Comparison of ENCODE assay signal across 8 cellular contexts in the genomic region with DNA sequence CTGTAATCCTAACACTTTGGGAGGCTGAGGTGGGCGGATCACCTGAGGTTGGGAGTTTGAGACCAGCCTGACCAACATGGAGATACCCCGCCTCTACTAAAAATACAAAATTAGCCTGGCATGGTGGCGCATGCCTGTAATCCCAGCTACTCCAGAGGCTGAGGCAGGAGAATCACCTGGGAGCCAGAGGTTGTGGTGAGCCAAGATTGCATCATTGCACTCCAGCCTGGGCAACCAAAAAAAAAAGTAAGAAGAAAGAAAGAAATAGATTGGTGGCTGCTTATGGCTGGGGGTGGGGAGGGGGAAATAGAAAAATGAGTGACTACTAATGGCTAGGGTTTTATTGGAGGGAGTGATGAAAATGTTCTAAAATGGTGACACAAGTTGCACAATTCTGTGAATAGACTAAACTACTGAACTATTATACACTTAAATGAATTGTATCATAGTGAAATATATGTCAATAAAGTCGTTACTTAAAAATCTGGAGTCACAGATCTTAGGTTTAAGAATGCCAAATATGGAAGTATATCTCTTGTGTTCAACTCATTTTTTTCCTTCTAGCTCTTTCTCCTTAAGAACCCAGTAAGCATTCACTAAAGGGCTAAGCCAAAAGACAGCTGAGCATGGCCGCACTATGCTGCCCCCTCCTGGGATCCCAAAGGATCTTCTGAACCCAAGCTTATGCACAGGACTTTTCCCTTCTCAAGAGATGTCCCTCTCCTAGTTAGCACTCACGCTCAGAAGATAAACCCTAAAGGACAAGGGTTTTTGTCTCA. TPM values are rescaled to one million over a fixed set of nuclear protein-coding genes. Genes with fewer than 3 reads are reported as not detected.
DNase-seq lines count a peak whose midpoint lies in the region; ATAC-seq and TF ChIP-seq lines count a peak whose summit lies in the region.

No MANE protein-coding gene starts in this region.

- H4K20me1 ChIP-seq in DOHH2 (ENCODE audit: control insufficient read depth, insufficient read depth, low read depth, low read length), result no peaks in the 10 kb centered on the region

- in situ Hi-C loops in astrocyte of the spinal cord (cut with HindIII; ENCODE audit: low sequenced_read_pairs), result loop anchor here (10.0 kb wide), 1 partner anchor 192 kb away; no protein-coding TSS in a partner anchor

- H3F3A ChIP-seq in DOHH2 (ENCODE audit: control insufficient read depth, insufficient read depth), result peaks cover 7% of the 10 kb centered on the region

- no peaks in the 10 kb centered on the region for H3K9me3 ChIP-seq in DOHH2 (ENCODE audit: control insufficient read depth, insufficient read depth, low read length)
- no peaks in the 10 kb centered on the region for H3K9me3 ChIP-seq in MG63
- no peaks in the 10 kb centered on the region for H3K9me3 ChIP-seq in SJCRH30 (replicated peaks)

- no peaks in the 10 kb centered on the region for H3K9me2 ChIP-seq in DOHH2 (replicated peaks; ENCODE audit: control insufficient read depth, low read length)

- no peak overlapping the region for H3K27ac ChIP-seq in DOHH2 (ENCODE audit: low read depth, low read length)
- H3K27ac ChIP-seq in SJCRH30, result no peak overlapping the region

- peak; percentile 56 for DNase-seq in MG63
- peak; percentile 63 to 86 for DNase-seq in SJCRH30
- DNase-seq in astrocyte of the spinal cord (ENCODE audit: low read depth, low spot score), result peak; percentile 77
- DNase-seq in iPS-NIHi7 (ENCODE audit: extremely low spot score), result peak; percentile 74
- peak; percentile 10 to 11 for DNase-seq in stimulated activated CD4-positive, alpha-beta T cell treated with anti-CD3 and anti-CD28 coated beads, Interleukin-1b, Interleukin-23, amount 100 ng/mL, for 4 hours (ENCODE audit: low read depth in 2 of 2)

- H3K4me3 ChIP-seq in DOHH2 (ENCODE audit: low read length) (no peak overlapping the region), MG63 (no peak overlapping the region), SJCRH30 (no peak overlapping the region), astrocyte of the spinal cord (ENCODE audit: low read depth, low read length) (no peak overlapping the region)

- no peak for ATAC-seq in GM18873 (IDR thresholded peaks at IDR 0.05; ENCODE audit: low FRiP score, unreplicated experiment)
- no peak for ATAC-seq in HG02938 (IDR thresholded peaks at IDR 0.05; ENCODE audit: unreplicated experiment)

- H3K4me1 ChIP-seq in DOHH2 (ENCODE audit: control insufficient read depth, low read length) (peaks cover 37% of the 10 kb centered on the region), SJCRH30 (peaks cover 27% of the 10 kb centered on the region)

- H3K27me3 ChIP-seq in DOHH2 (ENCODE audit: control insufficient read depth, low read length), result peaks cover 7% of the 10 kb centered on the region
- peaks cover 4% of the 10 kb centered on the region for H3K27me3 ChIP-seq in MG63
- H3K27me3 ChIP-seq in SJCRH30, result no peaks in the 10 kb centered on the region

- H3K79me2 ChIP-seq in DOHH2 (ENCODE audit: control insufficient read depth, low read length), result no peaks in the 10 kb centered on the region

- no peak overlapping the region for H3K4me2 ChIP-seq in DOHH2 (ENCODE audit: low read length)

- TF ChIP-seq CTCF in DOHH2 (IDR thresholded peaks at IDR 0.05; ENCODE audit: low read depth, low read length, poor library complexity, severe bottlenecking), result peak; percentile 70
- peak; percentile 89 for TF ChIP-seq CTCF in astrocyte of the spinal cord (IDR thresholded peaks at IDR 0.05; ENCODE audit: low read depth, low read length)

- no peaks in the 10 kb centered on the region for H3K36me3 ChIP-seq in DOHH2 (ENCODE audit: control insufficient read depth, low read length)
- no peaks in the 10 kb centered on the region for H3K36me3 ChIP-seq in MG63
- no peaks in the 10 kb centered on the region for H3K36me3 ChIP-seq in SJCRH30

RNA-seq across cellular contexts. Expression of a gene that starts 3.2 kb away (rescaled TPM):
- total RNA-seq in MG63 (2014; rRNA removed; shearing (Covaris generic); ENCODE audit: low replicate concordance), result 2.3 and 6.8 TPM in 2 replicates
- 1.7 and 3.1 TPM in 2 replicates for total RNA-seq in SJCRH30 (2014; rRNA removed; shearing (Covaris generic))

RNA-seq across cellular contexts. Expression of a gene that starts 52.7 kb away (rescaled TPM):
- total RNA-seq in MG63 (2014; rRNA removed; shearing (Covaris generic); ENCODE audit: low replicate concordance), result 241 and 253 TPM in 2 replicates
- total RNA-seq in SJCRH30 (2014; rRNA removed; shearing (Covaris generic)), result 303 and 305 TPM in 2 replicates

Comparison
In these comparisons a context has a peak if more than half of its experiments do, and no peak if none do; other contexts are left out.
1. DNase-seq: peak in every context shown above with its lines; median percentile 77 in astrocyte of the spinal cord; 74 in SJCRH30; 74 in iPS-NIHi7; 56 in MG63; 10 in stimulated activated CD4-positive, alpha-beta T cell treated with anti-CD3 and anti-CD28 coated beads, Interleukin-1b, Interleukin-23, amount 100 ng/mL, for 4 hours.